Comparison of ENCODE assay signal across 1 cellular context in genomic region chr16:85605912-85606841, GRCh38.
TF ChIP-seq lines count a peak whose summit lies in the region.

No MANE protein-coding gene starts in this region.

TF ChIP-seq in WTC11, 78 proteins besides CTCF, POLR2A, EP300 and RAD21 (continued from another document):
- TF ChIP-seq FOXP4 (CRISPR knock-in tag; IDR thresholded peaks at IDR 0.05) (no peak), NFYB (CRISPR knock-in tag; conservative IDR thresholded peaks at IDR 0.05; ENCODE audit: low read depth) (no peak), MLX (CRISPR knock-in tag; IDR thresholded peaks at IDR 0.05) (no peak)
